Comparison of ENCODE assay signal across 22 cellular contexts in genomic region chr7:30090111-30090510, GRCh38. TPM values are rescaled to one million over a fixed set of nuclear protein-coding genes. Genes with fewer than 3 reads are reported as not detected.
DNase-seq lines count a peak whose midpoint lies in the region; ATAC-seq and TF ChIP-seq lines count a peak whose summit lies in the region.
"Had no signal": no experiment of that assay in that cellular context is flagged by ENCODE, and none has a peak within 500 bp of the region (broad histone marks: within the 10 kb centered on the region; RNA-seq: fewer than 3 reads in every experiment).

No MANE protein-coding gene starts in this region.

- no peak overlapping the region for H3K27ac ChIP-seq in PC-3 (ENCODE audit: low read length)
- H3K27ac ChIP-seq: BLaER1 treated with 17β-estradiol and CSF1 and Interleukin-3, amounts not matched to agents 10 nM and 100 nM had no signal

- H3K4me3 ChIP-seq in PC-3 (ENCODE audit: low read length): no peak overlapping the region
- H3K4me3 ChIP-seq: BLaER1 treated with 17β-estradiol and CSF1 and Interleukin-3, amounts not matched to agents 10 nM and 100 nM; GM12878 had no signal

- H3K4me1 ChIP-seq in PC-3 (ENCODE audit: insufficient read depth, low read length): peaks cover 21% of the 10 kb centered on the region

- DNase-seq in PC-3 (peak; percentile 52), astrocyte of the hippocampus (ENCODE audit: low read depth, low spot score) (peak; percentile 16), dermis blood vessel endothelial cell (peak; percentile 74), glomerular endothelial cell (ENCODE audit: extremely low read depth, low read depth, low spot score) (peak; percentile 31), DMS 273 (lab: John Stamatoyannopoulos, UW; ENCODE audit: unreplicated experiment) (no peak)
- DNase-seq: Calu3; CD8-positive, alpha-beta T cell; DMS 273 treated with DMSO at 0.1 percent for 48 hours; DMS53; DND-41; EL; GOT3; H7; HFFc6; IMR-90; KBM-7 had no signal

- peak overlapping the region; percentile 24; the same call in 1 of the 2 replicates for H2AFZ ChIP-seq in PC-3 (ENCODE audit: low read length)

- no TSS peak for BruUV-seq in PC-3 (replicated peaks; lab: Mats Ljungman, UMichigan)

- H4K20me1 ChIP-seq in PC-3 (ENCODE audit: low read length): no peaks in the 10 kb centered on the region
- H4K20me1 ChIP-seq: BLaER1 treated with 17β-estradiol and CSF1 and Interleukin-3, amounts not matched to agents 10 nM and 100 nM had no signal

- H3K9ac ChIP-seq in PC-3 (ENCODE audit: low read length): no peak overlapping the region
- H3K9ac ChIP-seq: BLaER1 treated with 17β-estradiol and CSF1 and Interleukin-3, amounts not matched to agents 10 nM and 100 nM had no signal

- POLR2A ChIA-PET in PC-3 (lab: Charles Lee; ENCODE audit: unreplicated experiment): interaction anchor here (0.7 kb wide), 1 partner anchor 54 kb away, joined by 4 read pairs; no protein-coding TSS in a partner anchor

- H3K27me3 ChIP-seq in PC-3 (ENCODE audit: low read length): no peaks in the 10 kb centered on the region
- H3K27me3 ChIP-seq: BLaER1 treated with 17β-estradiol and CSF1 and Interleukin-3, amounts not matched to agents 10 nM and 100 nM had no signal

- 0 out of 2 replicates have a peak overlapping the region, but pooled peaks have one; percentile 5 for H3K4me2 ChIP-seq in PC-3 (ENCODE audit: low read length)

- no peaks in the 10 kb centered on the region for H3K36me3 ChIP-seq in PC-3 (ENCODE audit: low read depth, low read length)

- ATAC-seq in PC-3 (peak; percentile 20; the same call in 1 of the 2 replicates), HG03139 (IDR thresholded peaks at IDR 0.05; ENCODE audit: unreplicated experiment) (no peak), GM19397 (IDR thresholded peaks at IDR 0.05; ENCODE audit: unreplicated experiment) (no peak), HG02981 (IDR thresholded peaks at IDR 0.05; ENCODE audit: unreplicated experiment) (no peak)
- ATAC-seq: CD8-positive, alpha-beta T cell; GM12878; HCT116 had no signal

- no peaks in the 10 kb centered on the region for H3F3A ChIP-seq in PC-3 (ENCODE audit: low read length, unreplicated experiment)

- no peak for TF ChIP-seq CTCF in PC-3 (conservative IDR thresholded peaks at IDR 0.05; ENCODE audit: low read depth, low read length)

- no peaks in the 10 kb centered on the region for H3K79me2 ChIP-seq in PC-3 (ENCODE audit: low read length)

- H3K9me2 ChIP-seq in PC-3 (replicated peaks; ENCODE audit: low read length): no peaks in the 10 kb centered on the region

- intact Hi-C loops in PC-3 (cut with micrococcal nuclease): loop anchor here (2.0 kb wide), 1 partner anchor 53 kb away; no protein-coding TSS in a partner anchor

- no peaks in the 10 kb centered on the region for H3K9me3 ChIP-seq in PC-3 (ENCODE audit: low read length)

- CTCF ChIA-PET in PC-3 (lab: Charles Lee): interaction anchor here (0.8 kb wide), 1 partner anchor 54 kb away, joined by 3 read pairs; no protein-coding TSS in a partner anchor

RNA-seq across cellular contexts. Expression of gene MTURN, which starts 44.7 kb away (rescaled TPM):
- total RNA-seq in PC-3 (2014; rRNA removed) (5.4 and 6.3 TPM in 2 replicates), dermis blood vessel endothelial cell (11.4 and 13.9 TPM in 2 replicates), glomerular endothelial cell (3.4 and 6.6 TPM in 2 replicates)
